8 cellular contexts compared by ENCODE assay signal in genomic region chr19:24032651-24033050, GRCh38. TPM values are rescaled to one million over a fixed set of nuclear protein-coding genes. Genes with fewer than 3 reads are reported as not detected.
DNase-seq lines count a peak whose midpoint lies in the region; ATAC-seq, FAIRE-seq and TF ChIP-seq lines count a peak whose summit lies in the region.

No MANE protein-coding gene starts in this region.

- peaks cover 29% of the 10 kb centered on the region for H3K36me3 Mint-ChIP-seq in activated T-cell treated with anti-CD3 and anti-CD28 coated beads, Interleukin-2, amount 50 U/mL, for 24 hours (ENCODE audit: low read depth)
- H3K36me3 Mint-ChIP-seq in activated T-helper 17 cell treated with anti-CD3 and anti-CD28 coated beads, Interleukin-2, amount 50 U/mL, for 72 hours (ENCODE audit: low read depth), result peaks cover 19% of the 10 kb centered on the region

- WGBS in suprapubic skin, result 77% methylated on average over 15 of the region's 15 CpGs

- no peaks in the 10 kb centered on the region for H3K27me3 Mint-ChIP-seq in activated T-cell treated with anti-CD3 and anti-CD28 coated beads, Interleukin-2, amount 50 U/mL, for 24 hours
- no peaks in the 10 kb centered on the region for H3K27me3 Mint-ChIP-seq in activated T-helper 17 cell treated with anti-CD3 and anti-CD28 coated beads, Interleukin-2, amount 50 U/mL, for 72 hours

- H3K9me3 ChIP-seq in kidney (ENCODE audit: control insufficient read depth in 1 of 2, low read length in 2 of 2) (no peaks in the 10 kb centered on the region), suprapubic skin (no peaks in the 10 kb centered on the region)

- H3K4me1 ChIP-seq in kidney (ENCODE audit: control insufficient read depth in 1 of 2, insufficient read depth in 1 of 2, low read depth in 1 of 2, low read length in 2 of 2) (peaks cover 0 to 2% of the 10 kb centered on the region in 2 donors), suprapubic skin (peaks cover 34% of the 10 kb centered on the region)

- H3K27ac Mint-ChIP-seq in activated T-cell treated with anti-CD3 and anti-CD28 coated beads, Interleukin-2, amount 50 U/mL, for 24 hours, result peak overlapping the region; percentile 98
- peak overlapping the region; percentile 97 for H3K27ac Mint-ChIP-seq in activated T-helper 17 cell treated with anti-CD3 and anti-CD28 coated beads, Interleukin-2, amount 50 U/mL, for 72 hours

- TF ChIP-seq CTCF in kidney (IDR thresholded peaks at IDR 0.05; ENCODE audit: borderline replicate concordance, extremely low read depth, insufficient read depth) (no peak), suprapubic skin (IDR thresholded peaks at IDR 0.05) (no peak)

- peak overlapping the region; percentile 99 for H3K4me3 Mint-ChIP-seq in activated T-cell treated with anti-CD3 and anti-CD28 coated beads, Interleukin-2, amount 50 U/mL, for 24 hours
- peak overlapping the region; percentile 94 for H3K4me3 Mint-ChIP-seq in activated T-helper 17 cell treated with anti-CD3 and anti-CD28 coated beads, Interleukin-2, amount 50 U/mL, for 72 hours

- H3K27ac ChIP-seq in kidney (ENCODE audit: low read depth in 2 of 2, low read length in 2 of 2) (peak overlapping the region in 1 of 2 donors; percentile 36), suprapubic skin (peak overlapping the region; percentile 98)

- intact Hi-C loops in kidney (cut with DNase I), result no loop called here

- ATAC-seq in activated T-helper 17 cell treated with anti-CD3 and anti-CD28 coated beads, Interleukin-2, amount 50 U/mL, for 72 hours (replicated peaks), result no peak
- ATAC-seq in HG03039 (IDR thresholded peaks at IDR 0.05; ENCODE audit: unreplicated experiment), result no peak

- no peak for TF ChIP-seq EP300 in suprapubic skin (IDR thresholded peaks at IDR 0.05)

- H3K4me3 ChIP-seq in kidney (ENCODE audit: low read length in 2 of 2), result peak overlapping the region; percentile 63 to 97
- peak overlapping the region; percentile 89 for H3K4me3 ChIP-seq in suprapubic skin

- peak; percentile 38 for DNase-seq in activated T-cell treated with anti-CD3 and anti-CD28 coated beads, Interleukin-2, amount 50 U/mL, for 24 hours
- DNase-seq in activated T-cell treated with anti-CD3 and anti-CD28 coated beads for 4 hours (no peak), kidney (no peak), suprapubic skin (ENCODE audit: low spot score in 2 of 2) (no peak), GDM1 (lab: John Stamatoyannopoulos, UW) (no peak), NCI-H446 (lab: John Stamatoyannopoulos, UW) (no peak)

- H3K36me3 ChIP-seq in kidney (ENCODE audit: control insufficient read depth in 1 of 2, insufficient read depth in 2 of 2, low read length in 2 of 2) (peaks cover 0 to 6% of the 10 kb centered on the region in 2 donors), suprapubic skin (peaks cover 7% of the 10 kb centered on the region)

- no peak for FAIRE-seq in kidney (lab: Jason Lieb, UNC)

- H3K9ac ChIP-seq in kidney (ENCODE audit: low read length in 2 of 2), result no peak overlapping the region

- H3K9me3 Mint-ChIP-seq in activated T-cell treated with anti-CD3 and anti-CD28 coated beads, Interleukin-2, amount 50 U/mL, for 24 hours, result no peaks in the 10 kb centered on the region
- H3K9me3 Mint-ChIP-seq in activated T-helper 17 cell treated with anti-CD3 and anti-CD28 coated beads, Interleukin-2, amount 50 U/mL, for 72 hours, result no peaks in the 10 kb centered on the region

- peaks cover 49% of the 10 kb centered on the region for H3K4me1 Mint-ChIP-seq in activated T-cell treated with anti-CD3 and anti-CD28 coated beads, Interleukin-2, amount 50 U/mL, for 24 hours (ENCODE audit: low read depth)
- peaks cover 27% of the 10 kb centered on the region for H3K4me1 Mint-ChIP-seq in activated T-helper 17 cell treated with anti-CD3 and anti-CD28 coated beads, Interleukin-2, amount 50 U/mL, for 72 hours

- H3K27me3 ChIP-seq in suprapubic skin, result no peaks in the 10 kb centered on the region

- TF ChIP-seq POLR2A in suprapubic skin (IDR thresholded peaks at IDR 0.05), result no peak

RNA-seq across cellular contexts. Expression of gene ZNF254, which starts 54.3 kb away (rescaled TPM):
- total RNA-seq in activated T-helper 17 cell treated with anti-CD3 and anti-CD28 coated beads, Interleukin-2, amount 50 U/mL, for 72 hours, result 10 to 100 TPM in 1 of 2 donors, 1 to 10 TPM in 1; 9.6 to 10.2 TPM
- total RNA-seq in kidney (23.1 TPM), suprapubic skin (10 to 100 TPM in 3 of 4 donors, 1 to 10 TPM in 1; 9.9 to 23.3 (median 14.2) TPM)
- polyA plus RNA-seq in kidney (ENCODE audit: insufficient read depth, low read depth, low replicate concordance), result 5.7 TPM
